ENCODE assay signal across 23 cellular contexts in the genomic region with DNA sequence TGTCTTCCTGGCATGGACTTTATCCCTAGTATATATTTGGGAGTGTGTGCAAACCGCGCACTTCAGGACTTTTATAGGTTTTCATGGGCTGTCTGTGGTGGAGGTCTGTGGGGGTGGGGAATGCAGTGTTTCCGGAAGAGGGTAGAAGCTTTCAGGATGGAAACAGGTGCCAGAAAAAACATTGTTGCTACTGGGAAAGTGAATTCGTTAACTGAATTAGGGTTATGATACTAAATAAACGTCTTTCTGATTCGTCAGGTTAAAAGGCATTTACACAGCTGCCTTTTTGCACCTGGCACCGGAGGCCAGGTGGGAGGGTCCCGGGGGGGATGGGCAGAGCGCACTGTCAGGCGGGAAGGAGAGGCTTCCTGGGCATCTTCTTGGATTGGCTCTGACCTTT.
DNase-seq lines count a peak whose midpoint lies in the region; ATAC-seq and TF ChIP-seq lines count a peak whose summit lies in the region.
"Had no signal": no experiment of that assay in that cellular context is flagged by ENCODE, and none has a peak within 500 bp of the region (broad histone marks: within the 10 kb centered on the region; RNA-seq: fewer than 3 reads in every experiment).

No MANE protein-coding gene starts in this region.

- H2AFZ ChIP-seq in trophoblast cell (ENCODE audit: insufficient read depth, low read length, poor library complexity), result no peak overlapping the region

- no peak overlapping the region for H3K14ac ChIP-seq in trophoblast cell (ENCODE audit: low read length)

- H3K4me1 ChIP-seq in trophoblast cell (ENCODE audit: control insufficient read depth in 1 of 2, insufficient read depth in 2 of 2, low read length in 2 of 2) (no peaks in the 10 kb centered on the region), esophagus muscularis mucosa (peaks cover 0 to 40% (median 5%) of the 10 kb centered on the region in 4 donors)
- H3K4me1 ChIP-seq: stomach, uterus had no signal

- no peaks in the 10 kb centered on the region for H3K27me3 ChIP-seq in trophoblast cell (ENCODE audit: insufficient read depth, low read length)
- no peaks in the 10 kb centered on the region for H3K27me3 ChIP-seq in esophagus muscularis mucosa
- H3K27me3 ChIP-seq: stomach, uterus had no signal

- TF ChIP-seq CTCF in esophagus muscularis mucosa (IDR thresholded peaks at IDR 0.05), result no peak

- H3K9ac ChIP-seq in trophoblast cell (ENCODE audit: low read length), result no peak overlapping the region

- H3K4me1 Mint-ChIP-seq in dendritic cell treated with granulocyte-macrophage colony-stimulating factor and Interleukin-4, amounts not matched to agents 40 ng/mL and 50 ng/mL, for 4 days (ENCODE audit: low read depth), result peaks cover 77% of the 10 kb centered on the region

- H3K9me3 Mint-ChIP-seq in dendritic cell treated with granulocyte-macrophage colony-stimulating factor and Interleukin-4, amounts not matched to agents 40 ng/mL and 50 ng/mL, for 4 days, result no peaks in the 10 kb centered on the region
- H3K9me3 Mint-ChIP-seq: CD8-positive, alpha-beta T cell; effector memory CD8-positive, alpha-beta T cell had no signal

- H2BK5ac ChIP-seq in trophoblast cell (ENCODE audit: low read depth, low read length, poor library complexity), result no peak overlapping the region

- WGBS in trophoblast cell (ENCODE audit: extremely low coverage, insufficient coverage, insufficient read length), result no CpG with 5 or more reads among the region's 10 CpGs
- 89% methylated on average over 10 of the region's 10 CpGs for WGBS in esophagus muscularis mucosa

- no peak overlapping the region for H4K91ac ChIP-seq in trophoblast cell (ENCODE audit: low read depth, low read length)

- no peaks in the 10 kb centered on the region for H3K79me1 ChIP-seq in trophoblast cell (ENCODE audit: low read length)

- H3K4me3 Mint-ChIP-seq in dendritic cell treated with granulocyte-macrophage colony-stimulating factor and Interleukin-4, amounts not matched to agents 40 ng/mL and 50 ng/mL, for 4 days, result no peak overlapping the region
- H3K4me3 Mint-ChIP-seq: CD8-positive, alpha-beta T cell; effector memory CD8-positive, alpha-beta T cell had no signal

- H3K9me3 ChIP-seq in trophoblast cell (ENCODE audit: insufficient read depth, low read depth, low read length) (no peaks in the 10 kb centered on the region), esophagus muscularis mucosa (no peaks in the 10 kb centered on the region)
- H3K9me3 ChIP-seq: stomach, uterus had no signal

- ATAC-seq in GM21367 (IDR thresholded peaks at IDR 0.05; ENCODE audit: unreplicated experiment), result no peak
- ATAC-seq: CD8-positive, alpha-beta T cell; effector memory CD8-positive, alpha-beta T cell; left ventricle myocardium superior; sciatic nerve had no signal

- DNase-seq in DMS153 treated with DMSO at 0.1 percent for 48 hours (lab: John Stamatoyannopoulos, UW; ENCODE audit: unreplicated experiment), result peak; percentile 61
- DNase-seq in NCI-H1417 treated with DMSO at 0.1 percent for 48 hours (lab: John Stamatoyannopoulos, UW), result peak; percentile 88
- peak; percentile 90 for DNase-seq in NCI-H510A treated with DMSO at 0.1 percent for 48 hours (lab: John Stamatoyannopoulos, UW)
- DNase-seq in trophoblast cell, result no peak
- DNase-seq in esophagus muscularis mucosa (ENCODE audit: extremely low spot score), result no peak
- no peak for DNase-seq in GDM1 (lab: John Stamatoyannopoulos, UW)
- DNase-seq: activated CD4-positive, alpha-beta T cell treated with anti-CD3 and anti-CD28 coated beads for 4 hours; activated naive CD4-positive, alpha-beta T cell treated with Interleukin-2 at 50 U/mL for 16 hours; aorta; CD8-positive, alpha-beta T cell; cerebellar nuclear complex; effector memory CD8-positive, alpha-beta T cell; HCEC 1CT; head of caudate nucleus; KG1; left ventricle myocardium superior; NCI-H1048; NK-92 treated with Interleukin-12 subunit alpha and Interleukin-12 subunit beta, amount 100 ng/mL, for 24 hours; stomach; uterus had no signal

- no peaks in the 10 kb centered on the region for H3K36me3 ChIP-seq in trophoblast cell (ENCODE audit: control insufficient read depth in 1 of 2, insufficient read depth in 2 of 2, low read length in 2 of 2)
- H3K36me3 ChIP-seq in esophagus muscularis mucosa, result peaks cover 0 to 21% (median 12%) of the 10 kb centered on the region in 4 donors
- H3K36me3 ChIP-seq: uterus had no signal

- TF ChIP-seq EP300 in esophagus muscularis mucosa (IDR thresholded peaks at IDR 0.05), result no peak

- H2BK120ac ChIP-seq in trophoblast cell (ENCODE audit: insufficient read depth, low read length, poor library complexity), result no peak overlapping the region

- no peak overlapping the region for H4K8ac ChIP-seq in trophoblast cell (ENCODE audit: low read depth, low read length)

- no peak overlapping the region for H3K27ac ChIP-seq in trophoblast cell (ENCODE audit: low read depth, low read length)
- H3K27ac ChIP-seq in esophagus muscularis mucosa (replicated peaks in 1 of 4), result no peak overlapping the region
- H3K27ac ChIP-seq: stomach, uterus had no signal

- H3K27me3 Mint-ChIP-seq in dendritic cell treated with granulocyte-macrophage colony-stimulating factor and Interleukin-4, amounts not matched to agents 40 ng/mL and 50 ng/mL, for 4 days, result no peaks in the 10 kb centered on the region
- H3K27me3 Mint-ChIP-seq: effector memory CD8-positive, alpha-beta T cell had no signal

- peaks cover 71% of the 10 kb centered on the region for H3K36me3 Mint-ChIP-seq in dendritic cell treated with granulocyte-macrophage colony-stimulating factor and Interleukin-4, amounts not matched to agents 40 ng/mL and 50 ng/mL, for 4 days (ENCODE audit: low read depth)

- TF ChIP-seq POLR2A in esophagus muscularis mucosa (IDR thresholded peaks at IDR 0.05; ENCODE audit: low read depth), result no peak

- H4K12ac ChIP-seq in trophoblast cell (ENCODE audit: low read depth, low read length), result no peak overlapping the region

- H3K4ac ChIP-seq in trophoblast cell (ENCODE audit: low read depth, low read length), result no peak overlapping the region

- intact Hi-C loops in dendritic cell treated with granulocyte-macrophage colony-stimulating factor and Interleukin-4, amounts not matched to agents 40 ng/mL and 50 ng/mL, for 4 days (cut with micrococcal nuclease), result no loop called here
- intact Hi-C loops in esophagus muscularis mucosa (cut with DNase I), result no loop called here

- H2AK5ac ChIP-seq in trophoblast cell (ENCODE audit: low read length), result no peak overlapping the region

- H3K23ac ChIP-seq in trophoblast cell (ENCODE audit: low read length), result no peak overlapping the region

- H2BK12ac ChIP-seq in trophoblast cell (ENCODE audit: low read length), result no peak overlapping the region

- H3K4me3 ChIP-seq in trophoblast cell (ENCODE audit: low read depth, low read length), result no peak overlapping the region
- no peak overlapping the region for H3K4me3 ChIP-seq in esophagus muscularis mucosa
- H3K4me3 ChIP-seq: stomach, uterus had no signal

- peak overlapping the region; percentile 44 for H3K27ac Mint-ChIP-seq in dendritic cell treated with granulocyte-macrophage colony-stimulating factor and Interleukin-4, amounts not matched to agents 40 ng/mL and 50 ng/mL, for 4 days

- H3K18ac ChIP-seq in trophoblast cell (ENCODE audit: low read length), result no peak overlapping the region

- H3K79me2 ChIP-seq in trophoblast cell (ENCODE audit: control insufficient read depth, insufficient read depth, low read length, poor library complexity), result no peaks in the 10 kb centered on the region

- H3K4me2 ChIP-seq in trophoblast cell (ENCODE audit: low read length), result no peak overlapping the region

Comparison
In these comparisons a context has a peak if more than half of its experiments do, and no peak if none do; other contexts are left out.
1. DNase-seq: peak in DMS153 treated with DMSO at 0.1 percent for 48 hours (single experiment), NCI-H1417 treated with DMSO at 0.1 percent for 48 hours (single experiment) and NCI-H510A treated with DMSO at 0.1 percent for 48 hours (single experiment); none in trophoblast cell (0 of 2), esophagus muscularis mucosa (single experiment) and GDM1 (single experiment).